In the genomic region with DNA sequence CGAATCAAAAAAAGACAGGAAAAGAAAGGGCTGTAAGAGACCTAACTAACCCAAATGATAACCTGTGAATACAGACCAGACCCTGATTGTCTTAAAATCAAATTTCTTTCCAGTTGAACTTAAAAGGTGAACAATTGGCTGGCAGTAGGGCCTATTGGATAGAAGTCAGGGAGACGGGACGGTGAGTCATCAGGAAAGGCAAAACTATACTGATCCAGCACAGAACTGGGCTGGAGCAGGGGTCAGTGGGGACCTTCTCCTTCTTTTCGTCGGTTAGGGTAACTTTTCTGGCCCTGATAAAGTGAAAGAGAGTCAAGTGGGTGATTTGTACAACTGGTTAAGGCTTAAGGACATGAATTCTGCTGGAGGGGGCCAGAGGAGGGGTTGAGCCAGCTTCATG, we compare ENCODE assay signal across 23 cellular contexts.
DNase-seq lines count a peak whose midpoint lies in the region; TF ChIP-seq lines count a peak whose summit lies in the region.
"Had no signal": no experiment of that assay in that cellular context is flagged by ENCODE, and none has a peak within 500 bp of the region (broad histone marks: within the 10 kb centered on the region; RNA-seq: fewer than 3 reads in every experiment).

No MANE protein-coding gene starts in this region.

- no peak overlapping the region for H3K4ac ChIP-seq in neuronal stem cell (ENCODE audit: low read length)

- H2BK5ac ChIP-seq in neuronal stem cell (ENCODE audit: low read length): no peak overlapping the region

- intact Hi-C loops in OCI-LY7 (cut with micrococcal nuclease; ENCODE audit: unreplicated experiment): no loop called here

- no peak overlapping the region for H2BK120ac ChIP-seq in neuronal stem cell (ENCODE audit: low read depth, low read length)

- POLR2A ChIA-PET in OCI-LY7 (lab: Charles Lee): interaction anchor here (0.6 to 1.3 kb wide), 2 partner anchors 9 to 24 kb away, joined by 3 to 9 read pairs; no protein-coding TSS in a partner anchor

- H3K4me3 ChIP-seq in HUES48 (ENCODE audit: low read depth, low read length) (peak overlapping the region; percentile 33; the same call in 1 of the 2 replicates), iPS-18a (ENCODE audit: low read length) (peak overlapping the region; percentile 32), neuronal stem cell (ENCODE audit: low read length in 2 of 2) (no peak overlapping the region), OCI-LY7 (ENCODE audit: low read depth, low read length, poor library complexity, severe bottlenecking) (no peak overlapping the region)
- H3K4me3 ChIP-seq: A549, GM12878, Peyer's patch, SK-N-MC had no signal

- H3K18ac ChIP-seq in neuronal stem cell (ENCODE audit: low read length): no peak overlapping the region

- H3K79me1 ChIP-seq in neuronal stem cell (ENCODE audit: low read depth, low read length): no peaks in the 10 kb centered on the region

- H3K4me2 ChIP-seq in neuronal stem cell (ENCODE audit: insufficient read depth, low read length, poor library complexity, severe bottlenecking): no peak overlapping the region
- no peak overlapping the region for H3K4me2 ChIP-seq in OCI-LY7 (ENCODE audit: low read length)
- H3K4me2 ChIP-seq: A549 had no signal

- H4K8ac ChIP-seq in neuronal stem cell (ENCODE audit: low read depth, low read length): no peak overlapping the region

- H3K27ac Mint-ChIP-seq in brain (peak overlapping the region in 3 of 5 experiments; percentile 63 to 91 (median 85)), progenitor cell of endocrine pancreas (no peak overlapping the region)
- H3K27ac Mint-ChIP-seq: CD4-positive, alpha-beta memory T cell had no signal

- H2BK15ac ChIP-seq in neuronal stem cell (ENCODE audit: low read length): no peak overlapping the region

- H3K9me2 ChIP-seq in OCI-LY7 (ENCODE audit: insufficient read depth, low read length): no peaks in the 10 kb centered on the region

- no peaks in the 10 kb centered on the region for H3K9me3 Mint-ChIP-seq in brain
- H3K9me3 Mint-ChIP-seq in progenitor cell of endocrine pancreas (ENCODE audit: low read depth): no peaks in the 10 kb centered on the region

- H3K9me3 ChIP-seq in HUES48 (ENCODE audit: control insufficient read depth, insufficient read depth, low read length) (no peaks in the 10 kb centered on the region), iPS-18a (ENCODE audit: control insufficient read depth, low read depth, low read length) (no peaks in the 10 kb centered on the region), neuronal stem cell (replicated peaks in 1 of 2; ENCODE audit: control insufficient read depth in 2 of 2, insufficient read depth in 1 of 2, low read depth in 1 of 2, low read length in 2 of 2) (no peaks in the 10 kb centered on the region), OCI-LY7 (ENCODE audit: low read length) (no peaks in the 10 kb centered on the region)
- H3K9me3 ChIP-seq: A549, Peyer's patch had no signal

- DNase-seq in neuronal stem cell (ENCODE audit: low spot score) (no peak), progenitor cell of endocrine pancreas (ENCODE audit: low spot score, unreplicated experiment) (no peak), OCI-LY7 (ENCODE audit: low spot score) (no peak), NCI-H1694 (lab: John Stamatoyannopoulos, UW) (no peak)
- DNase-seq: C1 segment of cervical spinal cord; CD4-positive, alpha-beta memory T cell; COR-L47; DMS79; EL; GDM1; KBM-7; MM.1S; NCI-H2029 treated with DMSO at 0.1 percent for 48 hours; NCI-H446 treated with DMSO at 0.1 percent for 48 hours; NCI-H526 treated with DMSO at 0.1 percent for 48 hours; Peyer's patch; SIG-M5 had no signal

- no peak overlapping the region for H3K23ac ChIP-seq in neuronal stem cell (ENCODE audit: low read depth, low read length, poor library complexity)

- no CpG with 5 or more reads among the region's 5 CpGs for WGBS in neuronal stem cell (ENCODE audit: extremely low coverage in 2 of 2, insufficient read length in 2 of 2, insufficient replicate concordance in 1 of 2), 2 donors

- H3K27ac ChIP-seq in HUES48 (ENCODE audit: low read depth, low read length) (peak overlapping the region; percentile 78), iPS-18a (ENCODE audit: low read length) (no peak overlapping the region), neuronal stem cell (replicated peaks; ENCODE audit: low read length) (peak overlapping the region; percentile 16), OCI-LY7 (ENCODE audit: low read depth, low read length, poor library complexity, severe bottlenecking) (no peak overlapping the region)
- H3K27ac ChIP-seq: A549, Peyer's patch, SK-N-MC had no signal

- CTCF ChIA-PET in OCI-LY7 (lab: Charles Lee; ENCODE audit: unreplicated experiment): no interaction called here

- peak overlapping the region in 2 of 5 experiments; percentile 3 to 21 for H3K4me3 Mint-ChIP-seq in brain
- no peak overlapping the region for H3K4me3 Mint-ChIP-seq in progenitor cell of endocrine pancreas (ENCODE audit: low read depth)
- H3K4me3 Mint-ChIP-seq: CD4-positive, alpha-beta memory T cell had no signal

- H2AFZ ChIP-seq in neuronal stem cell (ENCODE audit: low read length) (no peak overlapping the region), OCI-LY7 (ENCODE audit: low read length) (no peak overlapping the region)

- no peak overlapping the region for H3K9ac ChIP-seq in HUES48 (ENCODE audit: low read depth, low read length)
- no peak overlapping the region for H3K9ac ChIP-seq in iPS-18a (ENCODE audit: low read length)
- no peak overlapping the region for H3K9ac ChIP-seq in neuronal stem cell (ENCODE audit: low read depth, low read length, poor library complexity)

- H3K4me1 ChIP-seq in HUES48 (ENCODE audit: control insufficient read depth, insufficient read depth, low read length): peaks cover 70% of the 10 kb centered on the region
- H3K4me1 ChIP-seq in iPS-18a (ENCODE audit: control insufficient read depth, low read depth, low read length): peaks cover 67% of the 10 kb centered on the region
- H3K4me1 ChIP-seq in neuronal stem cell (ENCODE audit: control insufficient read depth in 2 of 2, insufficient read depth in 1 of 2, low read depth in 1 of 2, low read length in 2 of 2): peaks cover 0 to 21% of the 10 kb centered on the region in 2 donors
- H3K4me1 ChIP-seq in OCI-LY7 (ENCODE audit: insufficient read depth, low read length, poor library complexity, severe bottlenecking): no peaks in the 10 kb centered on the region
- H3K4me1 ChIP-seq: A549, Peyer's patch had no signal

- no peaks in the 10 kb centered on the region for H4K20me1 ChIP-seq in OCI-LY7 (ENCODE audit: insufficient read depth, low read length)

- no peaks in the 10 kb centered on the region for H3K36me3 ChIP-seq in HUES48 (ENCODE audit: control insufficient read depth, insufficient read depth, low read length)
- no peaks in the 10 kb centered on the region for H3K36me3 ChIP-seq in iPS-18a (ENCODE audit: control insufficient read depth, low read depth, low read length)
- H3K36me3 ChIP-seq in neuronal stem cell (replicated peaks in 1 of 2; ENCODE audit: control insufficient read depth in 2 of 2, insufficient read depth in 2 of 2, low read length in 2 of 2): no peaks in the 10 kb centered on the region
- no peaks in the 10 kb centered on the region for H3K36me3 ChIP-seq in OCI-LY7 (ENCODE audit: insufficient read depth, low read length)
- H3K36me3 ChIP-seq: Peyer's patch had no signal

- BruUV-seq in OCI-LY7 (replicated peaks; lab: Mats Ljungman, UMichigan): no TSS peak

- H4K91ac ChIP-seq in neuronal stem cell (ENCODE audit: low read depth, low read length, poor library complexity): no peak overlapping the region

- H3K27me3 ChIP-seq in HUES48 (ENCODE audit: control insufficient read depth, insufficient read depth, low read length) (peaks cover 79% of the 10 kb centered on the region), iPS-18a (ENCODE audit: control insufficient read depth, insufficient read depth, low read length) (peaks cover 75% of the 10 kb centered on the region), neuronal stem cell (ENCODE audit: control insufficient read depth in 3 of 3, insufficient read depth in 3 of 3, low read depth in 1 of 3, low read length in 3 of 3) (peaks cover 0 to 45% (median 0%) of the 10 kb centered on the region in 3 experiments)
- H3K27me3 ChIP-seq: Peyer's patch had no signal

- no peaks in the 10 kb centered on the region for H3K79me2 ChIP-seq in OCI-LY7 (ENCODE audit: insufficient read depth, low read depth, low read length)

- TF ChIP-seq CTCF in brain (conservative IDR thresholded peaks at IDR 0.05): no peak
- TF ChIP-seq CTCF in progenitor cell of endocrine pancreas (IDR thresholded peaks at IDR 0.05; ENCODE audit: unreplicated experiment): no peak
- TF ChIP-seq CTCF in OCI-LY7 (conservative IDR thresholded peaks at IDR 0.05; ENCODE audit: low read length): no peak

- no peak overlapping the region for H3K14ac ChIP-seq in neuronal stem cell (ENCODE audit: low read length)

- no peak overlapping the region for H2AK5ac ChIP-seq in neuronal stem cell (ENCODE audit: low read depth, low read length)

- H3K27me3 Mint-ChIP-seq in brain (peaks cover 17% of the 10 kb centered on the region), progenitor cell of endocrine pancreas (peaks cover 46% of the 10 kb centered on the region)

- H2BK12ac ChIP-seq in neuronal stem cell (ENCODE audit: low read length): no peak overlapping the region

- no peaks in the 10 kb centered on the region for H3K36me3 Mint-ChIP-seq in brain
- no peaks in the 10 kb centered on the region for H3K36me3 Mint-ChIP-seq in progenitor cell of endocrine pancreas (ENCODE audit: insufficient read depth)
- H3K36me3 Mint-ChIP-seq: CD4-positive, alpha-beta memory T cell had no signal

- H3K4me1 Mint-ChIP-seq in brain (peaks cover 89% of the 10 kb centered on the region), progenitor cell of endocrine pancreas (ENCODE audit: low read depth) (peaks cover 16% of the 10 kb centered on the region)
- H3K4me1 Mint-ChIP-seq: CD4-positive, alpha-beta memory T cell had no signal

Comparison
In these comparisons a context has a peak if more than half of its experiments do, and no peak if none do; other contexts are left out.
1. H3K27ac ChIP-seq: peak in HUES48 (single experiment) and neuronal stem cell (single experiment); none in iPS-18a (single experiment) and OCI-LY7 (single experiment).
2. H3K4me3 ChIP-seq: peak in HUES48 (single experiment) and iPS-18a (single experiment); none in neuronal stem cell (0 of 2) and OCI-LY7 (single experiment).